In genomic region chr4:36224969-36225903, GRCh38 we compare ENCODE assay signal across 1 cellular context.
TF ChIP-seq lines count a peak whose summit lies in the region.

No MANE protein-coding gene starts in this region.

TF ChIP-seq in GM12878, 131 proteins besides CTCF, POLR2A, EP300 and RAD21:
- TF ChIP-seq RAD51 (IDR thresholded peaks at IDR 0.05) (0 out of 2 replicates have a peak, but pooled peaks have one; percentile 22), FOXM1 (IDR thresholded peaks at IDR 0.05; ENCODE audit: low read depth, low read length) (no peak), CBX3 (IDR thresholded peaks at IDR 0.05; ENCODE audit: borderline replicate concordance, low read depth) (no peak), SUZ12 (IDR thresholded peaks at IDR 0.05; ENCODE audit: unreplicated experiment) (no peak), MEF2B (IDR thresholded peaks at IDR 0.05; ENCODE audit: partially characterized antibody, poor library complexity, severe bottlenecking) (peak; percentile 42)
